In the genomic region with DNA sequence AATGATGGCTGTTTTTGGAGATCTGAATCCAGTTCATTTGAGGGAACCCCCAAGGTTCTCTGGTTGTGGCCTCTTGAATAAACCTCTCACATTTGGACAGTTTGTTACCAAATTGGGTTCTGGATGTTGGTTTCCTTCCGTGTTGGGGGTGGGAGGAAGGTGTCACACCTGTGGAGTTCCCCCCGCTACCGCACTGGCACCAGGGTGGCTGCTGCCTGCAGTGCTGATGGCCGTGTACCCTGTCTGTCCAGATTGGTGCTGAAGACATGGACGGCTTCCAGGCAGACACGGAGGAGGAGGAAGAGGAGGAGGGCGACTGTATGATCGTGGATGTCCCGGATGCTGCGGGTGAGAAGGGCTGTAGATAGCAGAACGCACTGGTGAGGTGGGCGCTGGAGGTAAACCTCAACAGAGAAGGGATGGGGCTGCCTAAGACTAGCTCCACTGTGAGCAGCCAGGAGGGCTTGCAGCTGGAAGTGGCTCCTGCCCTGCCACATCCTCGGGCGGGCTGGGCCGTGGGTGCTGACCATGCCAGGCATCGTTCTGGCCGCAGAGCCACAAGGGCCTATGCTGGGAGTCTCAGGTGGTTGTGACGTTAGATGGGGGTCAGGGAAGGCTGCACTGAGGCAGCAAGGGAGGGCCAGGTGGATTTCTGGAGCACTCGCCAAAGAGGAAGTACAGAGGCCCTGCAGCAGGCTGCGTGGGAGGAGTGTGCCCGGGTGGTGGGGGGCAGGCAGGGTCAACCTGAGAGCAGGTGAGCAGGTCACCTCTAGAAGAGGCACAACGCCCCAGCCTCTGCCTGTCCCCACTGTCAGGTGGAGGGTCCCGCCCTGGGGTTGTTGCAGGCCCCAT, we compare ENCODE assay signal across 16 cellular contexts. TPM values are rescaled to one million over a fixed set of nuclear protein-coding genes. Genes with fewer than 3 reads are reported as not detected.
DNase-seq lines count a peak whose midpoint lies in the region; ATAC-seq, FAIRE-seq and TF ChIP-seq lines count a peak whose summit lies in the region.
"Had no signal": no experiment of that assay in that cellular context is flagged by ENCODE, and none has a peak within 500 bp of the region (broad histone marks: within the 10 kb centered on the region; RNA-seq: fewer than 3 reads in every experiment).

No MANE protein-coding gene starts in this region.

- CTCF ChIA-PET in GM12878 (lab: Yijun Ruan, JAX), result no interaction called here

- no peaks in the 10 kb centered on the region for H3K79me2 ChIP-seq in GM12878 (ENCODE audit: control insufficient read depth, insufficient read depth, low read length)

- WGBS in GM12878 (ENCODE audit: insufficient coverage, insufficient replicate concordance, low lambda C conversion rate, missing lambda C conversion rate), result 35% methylated on average over 23 of the region's 23 CpGs

- peaks cover 0 to 23% of the 10 kb centered on the region in 2 experiments; a peak in 3 of 4 replicates for H3K36me3 ChIP-seq in GM12878 (ENCODE audit: control insufficient read depth in 2 of 2, insufficient read depth in 2 of 2, low read length in 1 of 2)

- no peak overlapping the region for H3K4me3 ChIP-seq in GM12878
- H3K4me3 ChIP-seq: adrenal gland, lower lobe of right lung, testis had no signal

- TF ChIP-seq CTCF in GM12878 (IDR thresholded peaks at IDR 0.05 in 2 of 3, conservative IDR thresholded peaks at IDR 0.05 in 1 of 3; ENCODE audit: control insufficient read depth in 2 of 3, extremely low read depth in 1 of 3, insufficient read depth in 1 of 3, low read depth in 3 of 3, low read length in 3 of 3) (no peak), neural crest cell (conservative IDR thresholded peaks at IDR 0.05) (no peak)

- H2AFZ ChIP-seq in GM12878 (ENCODE audit: control insufficient read depth, low read depth, low read length), result no peak overlapping the region

- TF ChIP-seq RAD21 in Ishikawa (IDR thresholded peaks at IDR 0.05; ENCODE audit: low read depth) (no peak), GM12878 (IDR thresholded peaks at IDR 0.05; ENCODE audit: insufficient read depth, low read depth, low read length) (no peak)

- H3K4me3 Mint-ChIP-seq in neural crest cell, result peak overlapping the region; percentile 45
- H3K4me3 Mint-ChIP-seq: natural killer cell treated with Interleukin-12 subunit alpha and Interleukin-12 subunit beta and Interleukin-15 and Interleukin-18, amount 100 ng/mL, for 72 hours had no signal

- peaks cover 6% of the 10 kb centered on the region for H3K36me3 Mint-ChIP-seq in neural crest cell (ENCODE audit: low read depth)

- FAIRE-seq in GM12878 (lab: Jason Lieb, UNC), result no peak
- FAIRE-seq: endothelial cell of umbilical vein had no signal

- TF ChIP-seq POLR2A in GM18505 (IDR thresholded peaks at IDR 0.05; ENCODE audit: borderline replicate concordance, extremely low read depth, insufficient read depth, insufficient read length) (peak; percentile 21), GM12878 (IDR thresholded peaks at IDR 0.05; ENCODE audit: low read depth, low read length) (peak; percentile 49; the same call in 1 of the 2 replicates)

- H3K4me1 Mint-ChIP-seq in neural crest cell, result no peaks in the 10 kb centered on the region

- SMC1A ChIA-PET in GM12878 (lab: Charles Lee; ENCODE audit: uncharacterized antibody, unreplicated experiment), result no interaction called here

- H3K27ac ChIP-seq in GM12878 (ENCODE audit: control insufficient read depth, insufficient read depth), result no peak overlapping the region; the same call in 1 of the 2 replicates
- H3K27ac ChIP-seq: adrenal gland, lower lobe of right lung, testis, WERI-Rb-1 had no signal

- no peak overlapping the region for H3K9ac ChIP-seq in GM12878 (ENCODE audit: control insufficient read depth, insufficient read depth, low read length)

- intact Hi-C loops in GM12878 (cut with micrococcal nuclease; ENCODE audit: unreplicated experiment), result no loop called here

- DNase-seq in GM12878 (ENCODE audit: low read depth, low spot score) (no peak), neural crest cell (ENCODE audit: low read depth, low spot score) (no peak), NCI-H510A (lab: John Stamatoyannopoulos, UW) (no peak), ecto neural progenitor cell (ENCODE audit: low spot score) (no peak)
- no peak for DNase-seq in stimulated activated CD4-positive, alpha-beta T cell treated with anti-CD3 and anti-CD28 coated beads, Interleukin-12 subunit alpha, Interleukin-12 subunit beta, amount 100 ng/mL, for 4 hours
- DNase-seq: adrenal gland, DMS53, lower lobe of right lung, NCI-H2029 treated with DMSO at 0.1 percent for 48 hours, NCI-H526 treated with DMSO at 0.1 percent for 48 hours, testis, WERI-Rb-1 had no signal

- ATAC-seq in GM18505 (IDR thresholded peaks at IDR 0.05; ENCODE audit: unreplicated experiment) (no peak), GM12878 (peak; percentile 32)
- ATAC-seq: lower lobe of right lung had no signal

- in situ Hi-C loops in GM12878 (cut with MboI), result no loop called here

- POLR2A ChIA-PET in GM12878 (lab: Charles Lee), result no interaction called here

- H3K4me2 ChIP-seq in GM12878 (ENCODE audit: control insufficient read depth, insufficient read depth), result no peak overlapping the region

- H4K20me1 ChIP-seq in GM12878 (ENCODE audit: control insufficient read depth, insufficient read depth), result no peaks in the 10 kb centered on the region

- BruUV-seq in GM12878 (replicated peaks; lab: Mats Ljungman, UMichigan), result no TSS peak

- H3K27ac Mint-ChIP-seq in neural crest cell (ENCODE audit: unreplicated experiment), result no peak overlapping the region

- no peak for TF ChIP-seq EP300 in Ishikawa (IDR thresholded peaks at IDR 0.05; ENCODE audit: borderline replicate concordance)
- no peak for TF ChIP-seq EP300 in GM12878 (IDR thresholded peaks at IDR 0.05; ENCODE audit: borderline replicate concordance in 1 of 2, control insufficient read depth in 1 of 2, low read depth in 2 of 2, low read length in 2 of 2)

- H3K4me1 ChIP-seq in GM12878 (ENCODE audit: control insufficient read depth, insufficient read depth, low read length), result peaks cover 7% of the 10 kb centered on the region
- H3K4me1 ChIP-seq: lower lobe of right lung had no signal

- no peaks in the 10 kb centered on the region for H3K9me3 ChIP-seq in GM12878 (replicated peaks; ENCODE audit: control insufficient read depth, insufficient read depth, low read length)
- H3K9me3 ChIP-seq: adrenal gland, lower lobe of right lung, testis had no signal

- H3K9me3 Mint-ChIP-seq in neural crest cell, result no peaks in the 10 kb centered on the region
- H3K9me3 Mint-ChIP-seq: natural killer cell treated with Interleukin-12 subunit alpha and Interleukin-12 subunit beta and Interleukin-15 and Interleukin-18, amount 100 ng/mL, for 72 hours had no signal

- no peaks in the 10 kb centered on the region for H3K27me3 ChIP-seq in GM12878 (replicated peaks in 1 of 2; ENCODE audit: control insufficient read depth in 2 of 2, insufficient read depth in 2 of 2, low read length in 1 of 2)
- H3K27me3 ChIP-seq: adrenal gland, testis had no signal

- peaks cover 5% of the 10 kb centered on the region for H3K27me3 Mint-ChIP-seq in neural crest cell (ENCODE audit: low read depth)
- H3K27me3 Mint-ChIP-seq: natural killer cell treated with Interleukin-12 subunit alpha and Interleukin-12 subunit beta and Interleukin-15 and Interleukin-18, amount 100 ng/mL, for 72 hours had no signal

- RAD21 ChIA-PET in GM12878 (lab: Charles Lee; ENCODE audit: unreplicated experiment), result no interaction called here

RNA-seq across cellular contexts. Expression of a gene that starts 15.4 kb away (rescaled TPM):
- 19.1 TPM in 2 replicates for total RNA-seq in GM12878 (2013; cell fraction: nucleolus; rRNA removed)
- 20.5 and 34.8 TPM in 2 replicates for total RNA-seq in GM12878 (2014; rRNA removed)
- 13.1 and 17.3 TPM in 2 replicates for total RNA-seq in GM12878 (2014; rRNA removed; fragmentation: Illumina TruSeq; extraction: Trizol)
- 49.1 and 50.8 TPM in 2 replicates for total RNA-seq in GM12878 (2021)
- polyA plus RNA-seq in GM12878 (2011; ENCODE audit: low read depth), result 19.4 TPM
- polyA plus RNA-seq in GM12878 (2011; rRNA removed), result 15.2 and 29.5 TPM in 2 replicates
- polyA plus RNA-seq in GM12878 (2011; cell fraction: cytosol; rRNA removed), result 45.4 and 63.7 TPM in 2 replicates
- 53.6 and 53.9 TPM in 2 replicates for polyA plus RNA-seq in GM12878 (2011; cell fraction: nucleus; rRNA removed)
- 47.6 and 50.6 TPM in 2 replicates for polyA plus RNA-seq in GM12878 (2012)
- polyA plus RNA-seq in GM12878 (2014; fragmentation: Illumina TruSeq; extraction: Trizol), result 2.1 and 7.0 TPM in 2 replicates
- polyA plus RNA-seq in GM12878 (2014; fragmentation: Nextera tagmentation; extraction: Ambion mirVana), result 1 to 10 TPM in 1 of 2 experiments, under 1 TPM in 1; 0.47 to 2.1 TPM
- polyA plus RNA-seq in GM12878 (2014; rRNA removed), result 38.7 and 49.7 TPM in 2 replicates
- polyA plus RNA-seq in GM12878 (2016; fragmentation: Nextera tagmentation; extraction: Ambion mirVana), result 1 to 10 TPM; 6.6 to 8.6 TPM
- 17.4 and 37.1 TPM in 2 replicates for polyA minus RNA-seq in GM12878 (2011; rRNA and poly(A)+ RNA removed)
- 17.5 and 19.0 TPM in 2 replicates for polyA minus RNA-seq in GM12878 (2011; cell fraction: cytosol; rRNA and poly(A)+ RNA removed)
- 7.5 and 9.8 TPM in 2 replicates for polyA minus RNA-seq in GM12878 (2011; cell fraction: nucleus; rRNA and poly(A)+ RNA removed)
- 39.5 and 40.9 TPM in 2 replicates for total RNA-seq in neural crest cell

RNA-seq across cellular contexts. Expression of a gene that starts 29.9 kb away (rescaled TPM):
- 21.3 and 24.7 TPM in 2 replicates for total RNA-seq in GM12878 (2013; cell fraction: nucleolus; rRNA removed)
- total RNA-seq in GM12878 (2014; rRNA removed), result 33.7 and 36.5 TPM in 2 replicates
- total RNA-seq in GM12878 (2014; rRNA removed; fragmentation: Illumina TruSeq; extraction: Trizol), result 19.0 and 20.5 TPM in 2 replicates
- total RNA-seq in GM12878 (2021), result 56.8 and 56.9 TPM in 2 replicates
- 8.1 TPM for polyA plus RNA-seq in GM12878 (2011; ENCODE audit: low read depth)
- 9.8 and 19.5 TPM in 2 replicates for polyA plus RNA-seq in GM12878 (2011; rRNA removed)
- polyA plus RNA-seq in GM12878 (2011; cell fraction: cytosol; rRNA removed), result 18.4 and 22.7 TPM in 2 replicates
- 32.9 and 51.3 TPM in 2 replicates for polyA plus RNA-seq in GM12878 (2011; cell fraction: nucleus; rRNA removed)
- 28.7 and 30.2 TPM in 2 replicates for polyA plus RNA-seq in GM12878 (2012)
- 8.2 and 16.9 TPM in 2 replicates for polyA plus RNA-seq in GM12878 (2014; fragmentation: Illumina TruSeq; extraction: Trizol)
- polyA plus RNA-seq in GM12878 (2014; fragmentation: Nextera tagmentation; extraction: Ambion mirVana), result under 1 TPM; 0.16 to 0.60 TPM
- 40.2 and 52.5 TPM in 2 replicates for polyA plus RNA-seq in GM12878 (2014; rRNA removed)
- polyA plus RNA-seq in GM12878 (2016; fragmentation: Nextera tagmentation; extraction: Ambion mirVana), result 10 to 100 TPM; 30.0 to 39.3 TPM
- 7.6 and 11.9 TPM in 2 replicates for polyA minus RNA-seq in GM12878 (2011; rRNA and poly(A)+ RNA removed)
- polyA minus RNA-seq in GM12878 (2011; cell fraction: cytosol; rRNA and poly(A)+ RNA removed), result 10.6 and 12.3 TPM in 2 replicates
- polyA minus RNA-seq in GM12878 (2011; cell fraction: nucleus; rRNA and poly(A)+ RNA removed), result 4.7 and 9.2 TPM in 2 replicates
- 103 and 110 TPM in 2 replicates for total RNA-seq in neural crest cell

RNA-seq across cellular contexts. Expression of a gene that starts 39.8 kb away (rescaled TPM):
- 40.3 and 57.6 TPM in 2 replicates for total RNA-seq in GM12878 (2013; cell fraction: nucleolus; rRNA removed)
- total RNA-seq in GM12878 (2014; rRNA removed) (33.0 and 37.7 TPM in 2 replicates), GM12878 (2014; rRNA removed; fragmentation: Illumina TruSeq; extraction: Trizol) (27.2 and 28.4 TPM in 2 replicates), GM12878 (2021) (59.8 and 69.1 TPM in 2 replicates), neural crest cell (117 and 120 TPM in 2 replicates)
- polyA plus RNA-seq in GM12878 (2011; ENCODE audit: low read depth), result 8.7 TPM
- polyA plus RNA-seq in GM12878 (2011; rRNA removed) (20.1 and 26.2 TPM in 2 replicates), GM12878 (2014; fragmentation: Illumina TruSeq; extraction: Trizol) (30.6 and 41.4 TPM in 2 replicates), GM12878 (2014; fragmentation: Nextera tagmentation; extraction: Ambion mirVana) (1 to 10 TPM; 1.3 to 3.2 TPM), GM12878 (2014; rRNA removed) (62.6 and 69.2 TPM in 2 replicates), GM12878 (2016; fragmentation: Nextera tagmentation; extraction: Ambion mirVana) (10 to 100 TPM; 41.7 to 47.5 TPM)
- 26.2 and 48.9 TPM in 2 replicates for polyA plus RNA-seq in GM12878 (2011; cell fraction: cytosol; rRNA removed)
- 72.7 and 135 TPM in 2 replicates for polyA plus RNA-seq in GM12878 (2011; cell fraction: nucleus; rRNA removed)
- polyA plus RNA-seq in GM12878 (2012), result 22.8 and 27.9 TPM in 2 replicates
- 20.3 and 41.7 TPM in 2 replicates for polyA minus RNA-seq in GM12878 (2011; rRNA and poly(A)+ RNA removed)
- polyA minus RNA-seq in GM12878 (2011; cell fraction: cytosol; rRNA and poly(A)+ RNA removed), result 19.2 and 24.8 TPM in 2 replicates
- 23.7 and 47.4 TPM in 2 replicates for polyA minus RNA-seq in GM12878 (2011; cell fraction: nucleus; rRNA and poly(A)+ RNA removed)

RNA-seq across cellular contexts. Expression of a gene that starts 41.9 kb away (rescaled TPM):
- total RNA-seq in GM12878 (2013; cell fraction: nucleolus; rRNA removed), result 38.8 and 43.5 TPM in 2 replicates
- total RNA-seq in GM12878 (2014; rRNA removed) (24.0 and 28.9 TPM in 2 replicates), GM12878 (2014; rRNA removed; fragmentation: Illumina TruSeq; extraction: Trizol) (9.2 and 11.8 TPM in 2 replicates), GM12878 (2021) (41.5 and 47.4 TPM in 2 replicates), neural crest cell (85.9 and 95.3 TPM in 2 replicates)
- polyA plus RNA-seq in GM12878 (2011; ENCODE audit: low read depth), result 9.3 TPM
- polyA plus RNA-seq in GM12878 (2011; rRNA removed) (20.3 and 28.0 TPM in 2 replicates), GM12878 (2014; fragmentation: Illumina TruSeq; extraction: Trizol) (1.6 and 9.2 TPM in 2 replicates), GM12878 (2014; fragmentation: Nextera tagmentation; extraction: Ambion mirVana) (1 to 10 TPM in 1 of 2 experiments, under 1 TPM in 1; 0.93 to 3.0 TPM), GM12878 (2014; rRNA removed) (36.5 and 44.0 TPM in 2 replicates), GM12878 (2016; fragmentation: Nextera tagmentation; extraction: Ambion mirVana) (10 to 100 TPM; 30.0 to 32.5 TPM)
- polyA plus RNA-seq in GM12878 (2011; cell fraction: cytosol; rRNA removed), result 42.5 and 50.8 TPM in 2 replicates
- 84.7 and 86.6 TPM in 2 replicates for polyA plus RNA-seq in GM12878 (2011; cell fraction: nucleus; rRNA removed)
- 27.3 and 36.9 TPM in 2 replicates for polyA plus RNA-seq in GM12878 (2012)
- polyA minus RNA-seq in GM12878 (2011; rRNA and poly(A)+ RNA removed), result 16.5 and 39.6 TPM in 2 replicates
- polyA minus RNA-seq in GM12878 (2011; cell fraction: cytosol; rRNA and poly(A)+ RNA removed), result 19.4 and 21.3 TPM in 2 replicates
- polyA minus RNA-seq in GM12878 (2011; cell fraction: nucleus; rRNA and poly(A)+ RNA removed), result 16.6 and 34.7 TPM in 2 replicates
